In genomic region chr20:32972181-32973076, GRCh38 we compare ENCODE assay signal across 10 cellular contexts. TPM values are rescaled to one million over a fixed set of nuclear protein-coding genes. Genes with fewer than 3 reads are reported as not detected.
DNase-seq lines count a peak whose midpoint lies in the region; ATAC-seq and TF ChIP-seq lines count a peak whose summit lies in the region.
"Had no signal": no experiment of that assay in that cellular context is flagged by ENCODE, and none has a peak within 500 bp of the region (broad histone marks: within the 10 kb centered on the region; RNA-seq: fewer than 3 reads in every experiment).

No MANE protein-coding gene starts in this region.

- H3K27me3 ChIP-seq in spleen (replicated peaks in 1 of 7) (no peaks in the 10 kb centered on the region), PC-9 (ENCODE audit: insufficient read depth, low read depth) (peaks cover 73% of the 10 kb centered on the region)

- no peak overlapping the region for H3K4me2 ChIP-seq in PC-9

- DNase-seq in T-helper 22 cell (ENCODE audit: low read depth) (peak; percentile 89), caudate nucleus (lab: John Stamatoyannopoulos, UW) (no peak), spleen (peak; percentile 89), PC-9 (no peak), RWPE1 (ENCODE audit: low spot score) (no peak), RKO (ENCODE audit: low spot score) (no peak)

- no peaks in the 10 kb centered on the region for H3F3A ChIP-seq in PC-9 (ENCODE audit: insufficient read depth, low read depth)

- H3K79me2 ChIP-seq in PC-9 (ENCODE audit: low read depth): no peaks in the 10 kb centered on the region
- H3K79me2 ChIP-seq: parathyroid adenoma had no signal

- CTCF ChIA-PET in PC-9 (lab: Charles Lee) (no interaction called here), RWPE1 (lab: Yijun Ruan, JAX) (interaction anchor here (1.1 to 1.4 kb wide), 2 partner anchors 14 to 327 kb away, joined by 4 to 6 read pairs; no protein-coding TSS in a partner anchor)

- intact Hi-C loops in spleen (cut with DNase I; ENCODE audit: low total_unique reads) (no loop called here), PC-9 (cut with micrococcal nuclease; ENCODE audit: unreplicated experiment) (no loop called here)

- TF ChIP-seq CTCF in spleen (IDR thresholded peaks at IDR 0.05 in 8 of 11, conservative IDR thresholded peaks at IDR 0.05 in 3 of 11) (no peak), PC-9 (conservative IDR thresholded peaks at IDR 0.05) (no peak), RWPE1 (conservative IDR thresholded peaks at IDR 0.05; ENCODE audit: low read depth) (no peak)

- WGBS in spleen, 5 donors: 54 to 63% (median 56%) methylated on average over 10 to 13 of the region's 13 CpGs

- no peak overlapping the region for H2AFZ ChIP-seq in PC-9
- H2AFZ ChIP-seq: parathyroid adenoma had no signal

- H3K4me1 ChIP-seq in spleen: peaks cover 14 to 69% (median 57%) of the 10 kb centered on the region in 6 donors
- H3K4me1 ChIP-seq in PC-9 (replicated peaks; ENCODE audit: insufficient read depth): no peaks in the 10 kb centered on the region
- H3K4me1 ChIP-seq: parathyroid adenoma had no signal

- no peaks in the 10 kb centered on the region for H3K36me3 ChIP-seq in spleen
- H3K36me3 ChIP-seq in PC-9 (ENCODE audit: low read depth): no peaks in the 10 kb centered on the region

- no peaks in the 10 kb centered on the region for H4K20me1 ChIP-seq in PC-9 (ENCODE audit: insufficient read depth)

- peak; percentile 90 for ATAC-seq in HG03159 (IDR thresholded peaks at IDR 0.05; ENCODE audit: unreplicated experiment)

- BruUV-seq in PC-9 (replicated peaks; lab: Mats Ljungman, UMichigan): no TSS peak

- H3K9me3 ChIP-seq in spleen (peaks cover 0 to 15% (median 0%) of the 10 kb centered on the region in 8 donors), PC-9 (ENCODE audit: insufficient read depth, low read depth) (no peaks in the 10 kb centered on the region)

- H3K27ac ChIP-seq in caudate nucleus (ENCODE audit: low read depth, low read length) (peak overlapping the region; percentile 23), spleen (peak overlapping the region; percentile 77 to 95 (median 87)), PC-9 (no peak overlapping the region), RWPE1 (no peak overlapping the region)
- H3K27ac ChIP-seq: parathyroid adenoma had no signal

- TF ChIP-seq POLR2A in GM19099 (IDR thresholded peaks at IDR 0.05; ENCODE audit: extremely low read depth, insufficient read length, low read depth) (peak; percentile 36), spleen (IDR thresholded peaks at IDR 0.05) (no peak)

- peak overlapping the region in 2 of 8 donors; percentile 15 to 42 for H3K4me3 ChIP-seq in spleen
- no peak overlapping the region for H3K4me3 ChIP-seq in PC-9

- H3K9me2 ChIP-seq in PC-9 (ENCODE audit: insufficient read depth): no peaks in the 10 kb centered on the region

- POLR2A ChIA-PET in PC-9 (lab: Charles Lee; ENCODE audit: unreplicated experiment) (no interaction called here), RWPE1 (lab: Yijun Ruan, JAX; ENCODE audit: low non-redundant PET) (no interaction called here)

RNA-seq across cellular contexts. Expression of gene SUN5, which starts 31.8 kb away (rescaled TPM):
- total RNA-seq in spleen: not detected
- polyA plus RNA-seq in spleen: not detected
- not detected in 2 replicates for total RNA-seq in PC-9 (2021)
- total RNA-seq: activated CD8-positive, alpha-beta memory T cell treated with anti-CD3 and anti-CD28 coated beads for 36 hours had no signal

RNA-seq across cellular contexts. Expression of gene BPIFB2, which starts 35.1 kb away (rescaled TPM):
- not detected for total RNA-seq in spleen
- polyA plus RNA-seq in spleen: not detected
- not detected in 2 replicates for total RNA-seq in PC-9 (2021)
- total RNA-seq: activated CD8-positive, alpha-beta memory T cell treated with anti-CD3 and anti-CD28 coated beads for 36 hours had no signal

RNA-seq across cellular contexts. Expression of gene BPIFB6, which starts 59.0 kb away (rescaled TPM):
- total RNA-seq in spleen: not detected
- polyA plus RNA-seq in spleen: not detected
- total RNA-seq in PC-9 (2021): not detected in 2 replicates
- total RNA-seq: activated CD8-positive, alpha-beta memory T cell treated with anti-CD3 and anti-CD28 coated beads for 36 hours had no signal

Comparison
In these comparisons a context has a peak if more than half of its experiments do, and no peak if none do; other contexts are left out.
1. DNase-seq: peak in T-helper 22 cell (single experiment) and spleen (single experiment); none in caudate nucleus (0 of 61), PC-9 (0 of 2), RWPE1 (single experiment) and RKO (single experiment).
2. H3K27ac ChIP-seq: peak in caudate nucleus (single experiment) and spleen (8 of 8); none in PC-9 (single experiment) and RWPE1 (single experiment).